Comparison of ENCODE assay signal across 8 cellular contexts in the genomic region with DNA sequence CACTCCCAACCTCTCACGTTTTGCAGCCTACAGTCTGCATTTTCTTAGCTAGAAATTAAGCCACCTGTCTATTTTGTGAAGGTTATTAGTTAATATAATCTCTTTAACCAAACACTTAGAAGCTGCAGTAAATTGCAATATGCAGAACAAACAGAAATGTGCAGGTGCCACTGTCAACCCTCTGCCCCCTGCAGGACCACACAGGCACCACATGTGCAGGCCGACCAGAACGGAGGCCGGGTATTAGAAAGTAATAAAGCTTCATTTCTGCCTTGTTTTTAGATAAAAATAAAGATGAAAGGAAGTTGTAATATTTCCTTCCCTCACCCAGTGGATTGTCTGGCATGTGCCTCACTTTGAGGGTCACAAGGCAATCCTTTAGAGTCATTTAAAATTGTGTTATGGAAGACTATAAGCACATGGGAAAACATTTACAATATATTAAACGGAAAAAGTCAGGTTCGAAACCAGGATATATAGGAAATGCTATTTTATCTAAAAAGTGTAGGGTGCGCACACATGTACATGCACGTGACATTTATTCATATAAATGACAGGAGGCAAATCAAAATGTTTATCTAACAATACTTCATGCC.
A peak's percentile ranks its signal among the peaks of the same experiment; 100 is the strongest.
DNase-seq lines count a peak whose midpoint lies in the region; ATAC-seq, FAIRE-seq and TF ChIP-seq lines count a peak whose summit lies in the region.

No MANE protein-coding gene starts in this region.

- no peak overlapping the region for H3K4me3 Mint-ChIP-seq in activated CD4-positive, alpha-beta memory T cell treated with anti-CD3 and anti-CD28 coated beads for 36 hours

- peak; percentile 69 for ATAC-seq in GM18907 (IDR thresholded peaks at IDR 0.05; ENCODE audit: unreplicated experiment)
- peak; percentile 74 to 90 (median 88) for ATAC-seq in pancreas
- no peak for ATAC-seq in GM18870 (IDR thresholded peaks at IDR 0.05; ENCODE audit: unreplicated experiment)
- no peak for ATAC-seq in HG02870 (IDR thresholded peaks at IDR 0.05; ENCODE audit: unreplicated experiment)

- H3K4me3 ChIP-seq in AG10803 (ENCODE audit: low read length) (no peak overlapping the region), KMS-11 (IDR thresholded peaks at IDR 0.05; ENCODE audit: insufficient read depth, low read depth, low read length) (no peak overlapping the region), epithelial cell of esophagus (ENCODE audit: low read length) (no peak overlapping the region), pancreas (no peak overlapping the region)

- H3K9ac ChIP-seq in KMS-11: no peak overlapping the region

- H3K36me3 ChIP-seq in KMS-11 (ENCODE audit: insufficient read depth) (no peaks in the 10 kb centered on the region), pancreas (no peaks in the 10 kb centered on the region)

- DNase-seq in AG10803 (ENCODE audit: low read depth) (no peak), epithelial cell of esophagus (ENCODE audit: low read depth) (no peak), pancreas (peak in 5 of 6 donors; percentile 49 to 74 (median 62))
- peak; percentile 69 for DNase-seq in activated CD4-positive, alpha-beta memory T cell treated with anti-CD3 and anti-CD28 coated beads for 36 hours

- no peak overlapping the region for H3K4me2 ChIP-seq in KMS-11

- H3K27ac ChIP-seq in KMS-11: no peak overlapping the region
- peak overlapping the region in 2 of 4 donors; percentile 50 to 71 for H3K27ac ChIP-seq in pancreas

- no peaks in the 10 kb centered on the region for H3K36me3 Mint-ChIP-seq in activated CD4-positive, alpha-beta memory T cell treated with anti-CD3 and anti-CD28 coated beads for 36 hours

- POLR2A ChIA-PET in activated CD4-positive, alpha-beta memory T cell treated with anti-CD3 and anti-CD28 coated beads for 36 hours (lab: Charles Lee): no interaction called here

- no peaks in the 10 kb centered on the region for H3K9me3 Mint-ChIP-seq in activated CD4-positive, alpha-beta memory T cell treated with anti-CD3 and anti-CD28 coated beads for 36 hours

- no peaks in the 10 kb centered on the region for H4K20me1 ChIP-seq in KMS-11 (ENCODE audit: insufficient read depth)

- H3K4me1 ChIP-seq in KMS-11 (ENCODE audit: low read depth, poor library complexity, severe bottlenecking) (no peaks in the 10 kb centered on the region), pancreas (peaks cover 0 to 12% (median 7%) of the 10 kb centered on the region in 3 donors)

- FAIRE-seq in pancreas (lab: Jason Lieb, UNC): no peak

- H3K4me1 Mint-ChIP-seq in activated CD4-positive, alpha-beta memory T cell treated with anti-CD3 and anti-CD28 coated beads for 36 hours (ENCODE audit: low read depth): no peaks in the 10 kb centered on the region

- no peak overlapping the region for H2AFZ ChIP-seq in KMS-11 (ENCODE audit: low read depth)

- H3K27me3 ChIP-seq in KMS-11 (ENCODE audit: insufficient read depth, low read depth) (no peaks in the 10 kb centered on the region), pancreas (no peaks in the 10 kb centered on the region)

- no peaks in the 10 kb centered on the region for H3K27me3 Mint-ChIP-seq in activated CD4-positive, alpha-beta memory T cell treated with anti-CD3 and anti-CD28 coated beads for 36 hours

- intact Hi-C loops in activated CD4-positive, alpha-beta memory T cell treated with anti-CD3 and anti-CD28 coated beads for 36 hours (cut with micrococcal nuclease): no loop called here
- intact Hi-C loops in pancreas (cut with DNase I): no loop called here

- no peaks in the 10 kb centered on the region for H3K79me2 ChIP-seq in KMS-11 (ENCODE audit: insufficient read depth, low read depth)

- no peaks in the 10 kb centered on the region for H3K9me3 ChIP-seq in pancreas

- 36 to 46% methylated on average over 8 of the region's 8 CpGs for WGBS in pancreas, 2 donors

- no peak overlapping the region for H3K27ac Mint-ChIP-seq in activated CD4-positive, alpha-beta memory T cell treated with anti-CD3 and anti-CD28 coated beads for 36 hours

- TF ChIP-seq CTCF in AG10803 (conservative IDR thresholded peaks at IDR 0.05; ENCODE audit: low read length) (peak; percentile 32), KMS-11 (conservative IDR thresholded peaks at IDR 0.05; ENCODE audit: low read depth, low read length) (peak; percentile 88), epithelial cell of esophagus (IDR thresholded peaks at IDR 0.05; ENCODE audit: insufficient read depth, low read depth, low read length, missing control alignments) (peak; percentile 26), pancreas (IDR thresholded peaks at IDR 0.05) (peak; percentile 61 to 75 (median 68))

- CTCF ChIA-PET in activated CD4-positive, alpha-beta memory T cell treated with anti-CD3 and anti-CD28 coated beads for 36 hours (lab: Charles Lee): interaction anchor here (0.6 to 5.2 kb wide), 24 partner anchors 9 to 1056 kb away, joined by 3 to 26 read pairs (median 4); a partner anchor contains a TSS

Comparison
In these comparisons a context has a peak if more than half of its experiments do, and no peak if none do; other contexts are left out.
1. DNase-seq: peak in activated CD4-positive, alpha-beta memory T cell treated with anti-CD3 and anti-CD28 coated beads for 36 hours (single experiment) and pancreas (5 of 6); none in AG10803 (single experiment) and epithelial cell of esophagus (single experiment).
2. CTCF ChIP-seq: peak in every context shown above with its lines; median percentile 88 in KMS-11; 68 in pancreas; 32 in AG10803; 26 in epithelial cell of esophagus.
3. ATAC-seq: peak in GM18907 (single experiment) and pancreas (4 of 4); none in GM18870 (single experiment) and HG02870 (single experiment).